Comparison of ENCODE assay signal across 18 cellular contexts in genomic region chr12:53115112-53115890, GRCh38. TPM values are rescaled to one million over a fixed set of nuclear protein-coding genes. Genes with fewer than 3 reads are reported as not detected.
DNase-seq lines count a peak whose midpoint lies in the region; ATAC-seq and TF ChIP-seq lines count a peak whose summit lies in the region.
"Had no signal": no experiment of that assay in that cellular context is flagged by ENCODE, and none has a peak within 500 bp of the region (broad histone marks: within the 10 kb centered on the region; RNA-seq: fewer than 3 reads in every experiment).

No MANE protein-coding gene starts in this region.

- H3K9me3 ChIP-seq in ascending aorta (no peaks in the 10 kb centered on the region), right cardiac atrium (ENCODE audit: control insufficient read depth, low read length) (no peaks in the 10 kb centered on the region), osteoblast (ENCODE audit: low read depth, low read length) (no peaks in the 10 kb centered on the region), MG63 (no peaks in the 10 kb centered on the region)

- no peaks in the 10 kb centered on the region for H3K9me3 Mint-ChIP-seq in naive thymus-derived CD8-positive, alpha-beta T cell
- H3K9me3 Mint-ChIP-seq: activated CD4-positive, alpha-beta T cell treated with anti-CD3 and anti-CD28 coated beads, Interleukin-2, amount 10 ng/mL, durations not matched to agents 7 days and 5 days; activated T-cell treated with anti-CD3 and anti-CD28 coated beads, Interleukin-2, amount 50 U/mL, for 4 hours had no signal

- H3K36me3 ChIP-seq in ascending aorta (no peaks in the 10 kb centered on the region), osteoblast (ENCODE audit: insufficient read depth, low read length) (no peaks in the 10 kb centered on the region), MG63 (no peaks in the 10 kb centered on the region)
- H3K36me3 ChIP-seq: HAP-1 had no signal

- no peak overlapping the region for H3K4me3 Mint-ChIP-seq in naive thymus-derived CD8-positive, alpha-beta T cell
- H3K4me3 Mint-ChIP-seq: activated CD4-positive, alpha-beta T cell treated with anti-CD3 and anti-CD28 coated beads, Interleukin-2, amount 10 ng/mL, durations not matched to agents 7 days and 5 days; activated naive CD8-positive, alpha-beta T cell; activated T-cell treated with anti-CD3 and anti-CD28 coated beads, Interleukin-2, amount 50 U/mL, for 4 hours had no signal

- H3K27me3 ChIP-seq in ascending aorta, result no peaks in the 10 kb centered on the region
- no peaks in the 10 kb centered on the region for H3K27me3 ChIP-seq in right cardiac atrium (ENCODE audit: control insufficient read depth, insufficient read depth)
- no peaks in the 10 kb centered on the region for H3K27me3 ChIP-seq in osteoblast (ENCODE audit: insufficient read depth, low read length)
- H3K27me3 ChIP-seq in MG63, result no peaks in the 10 kb centered on the region

- H3K27ac Mint-ChIP-seq in naive thymus-derived CD8-positive, alpha-beta T cell, result no peak overlapping the region
- H3K27ac Mint-ChIP-seq: activated CD4-positive, alpha-beta T cell treated with anti-CD3 and anti-CD28 coated beads, Interleukin-2, amount 10 ng/mL, durations not matched to agents 7 days and 5 days; activated naive CD8-positive, alpha-beta T cell had no signal

- H3K4me2 ChIP-seq in osteoblast (ENCODE audit: insufficient read depth, low read length), result no peak overlapping the region
- H3K4me2 ChIP-seq: KMS-11 had no signal

- peak overlapping the region; percentile 90 to 95 for H3K27ac ChIP-seq in ascending aorta
- H3K27ac ChIP-seq in right cardiac atrium (ENCODE audit: low read length), result no peak overlapping the region
- H3K27ac ChIP-seq in osteoblast (ENCODE audit: low read depth, low read length), result no peak overlapping the region
- H3K27ac ChIP-seq: KMS-11, SK-N-MC had no signal

- ATAC-seq in right cardiac atrium (peak; percentile 31 to 38), HG02870 (IDR thresholded peaks at IDR 0.05; ENCODE audit: unreplicated experiment) (no peak)
- ATAC-seq in naive thymus-derived CD8-positive, alpha-beta T cell, result no peak
- ATAC-seq: activated T-cell treated with anti-CD3 and anti-CD28 coated beads, Interleukin-2, amount 50 U/mL, for 4 hours; esophagus mucosa had no signal

- H3K4me1 ChIP-seq in ascending aorta (peaks cover 6 to 28% of the 10 kb centered on the region in 2 donors), right cardiac atrium (ENCODE audit: control insufficient read depth, insufficient read depth, low read length) (no peaks in the 10 kb centered on the region), osteoblast (ENCODE audit: insufficient read depth, low read length) (no peaks in the 10 kb centered on the region)
- H3K4me1 ChIP-seq: HAP-1 had no signal

- H2AFZ ChIP-seq in osteoblast (ENCODE audit: low read length), result no peak overlapping the region

- H3K79me2 ChIP-seq in osteoblast (ENCODE audit: insufficient read depth, low read length), result no peaks in the 10 kb centered on the region

- in situ Hi-C loops in GM13977 (cut with MboI; ENCODE audit: low pct_unique_long_range_greater_than_20kb, low sequenced_read_pairs, unreplicated experiment), result no loop called here

- no peaks in the 10 kb centered on the region for H4K20me1 ChIP-seq in osteoblast (ENCODE audit: insufficient read depth, low read length)

- 85% methylated on average over 33 of the region's 33 CpGs for WGBS in right cardiac atrium

- peaks cover 0 to 2% (median 0%) of the 10 kb centered on the region in 4 donors for H3K4me1 Mint-ChIP-seq in naive thymus-derived CD8-positive, alpha-beta T cell
- H3K4me1 Mint-ChIP-seq: activated CD4-positive, alpha-beta T cell treated with anti-CD3 and anti-CD28 coated beads, Interleukin-2, amount 10 ng/mL, durations not matched to agents 7 days and 5 days had no signal

- H3K27me3 Mint-ChIP-seq in naive thymus-derived CD8-positive, alpha-beta T cell, result no peaks in the 10 kb centered on the region
- H3K27me3 Mint-ChIP-seq: activated naive CD8-positive, alpha-beta T cell had no signal

- peaks cover 0 to 6% (median 0%) of the 10 kb centered on the region in 3 donors for H3K36me3 Mint-ChIP-seq in naive thymus-derived CD8-positive, alpha-beta T cell
- H3K36me3 Mint-ChIP-seq: activated naive CD8-positive, alpha-beta T cell had no signal

- TF ChIP-seq CTCF in GM13977 (IDR thresholded peaks at IDR 0.05; ENCODE audit: extremely low read depth, insufficient read depth, missing control alignments), result no peak
- no peak for TF ChIP-seq CTCF in ascending aorta (IDR thresholded peaks at IDR 0.05)
- TF ChIP-seq CTCF in osteoblast (IDR thresholded peaks at IDR 0.05; ENCODE audit: extremely low read depth, low read depth, low read length), result no peak

- POLR2A ChIA-PET in naive thymus-derived CD8-positive, alpha-beta T cell (lab: Charles Lee), result interaction anchor here (1.4 kb wide), 1 partner anchor 66 kb away, joined by 3 read pairs; the partner anchor contains the start of genes CSAD and ZNF740

- intact Hi-C loops in ascending aorta (cut with DNase I), result no loop called here
- intact Hi-C loops in right cardiac atrium (cut with DNase I), result no loop called here

- peak; percentile 30 for DNase-seq in GM13977 (ENCODE audit: low spot score)
- no peak for DNase-seq in ascending aorta (ENCODE audit: low spot score in 2 of 2)
- DNase-seq in right cardiac atrium, result peak in 1 of 3 donors; percentile 52
- peak; percentile 80 for DNase-seq in osteoblast (ENCODE audit: insufficient read length, low spot score, missing footprints)
- DNase-seq in naive thymus-derived CD8-positive, alpha-beta T cell, result no peak
- DNase-seq in MG63, result no peak
- no peak for DNase-seq in superior temporal gyrus (ENCODE audit: extremely low spot score)
- DNase-seq: activated CD4-positive, alpha-beta T cell treated with anti-CD3 and anti-CD28 coated beads, Interleukin-2, amount 10 ng/mL, durations not matched to agents 7 days and 5 days; activated T-cell treated with anti-CD3 and anti-CD28 coated beads, Interleukin-2, amount 50 U/mL, for 4 hours; GDM1; NCI-H1105 treated with DMSO at 0.1 percent for 48 hours; stimulated activated CD4-positive, alpha-beta T cell treated with anti-CD3 and anti-CD28 coated beads, Interleukin-2, amount 100 ng/mL, for 48 hours had no signal

- no peak overlapping the region for H3K4me3 ChIP-seq in ascending aorta
- no peak overlapping the region for H3K4me3 ChIP-seq in right cardiac atrium (ENCODE audit: low read length)
- H3K4me3 ChIP-seq in osteoblast (ENCODE audit: insufficient read depth, low read length), result no peak overlapping the region
- H3K4me3 ChIP-seq in MG63, result no peak overlapping the region
- H3K4me3 ChIP-seq: HAP-1, SK-N-MC had no signal

RNA-seq across cellular contexts. Expression of gene SOAT2, which starts 12.0 kb away (rescaled TPM):
- total RNA-seq in ascending aorta, result not detected
- total RNA-seq in right cardiac atrium, result under 1 TPM in 2 of 4 donors, not detected in 2; 0.17 to 0.18 TPM
- polyA plus RNA-seq in right cardiac atrium, result 0.07 TPM
- total RNA-seq in osteoblast, result not detected in 2 replicates
- total RNA-seq in naive thymus-derived CD8-positive, alpha-beta T cell, result under 1 TPM; 0.42 to 0.80 TPM
- polyA plus RNA-seq in naive thymus-derived CD8-positive, alpha-beta T cell, result under 1 TPM; 0.67 to 0.77 (median 0.71) TPM
- total RNA-seq in MG63 (2014; rRNA removed; shearing (Covaris generic); ENCODE audit: low replicate concordance), result not detected in 2 replicates
- total RNA-seq: esophagus mucosa had no signal

RNA-seq across cellular contexts. Expression of gene IGFBP6, which starts 17.8 kb away (rescaled TPM):
- total RNA-seq in ascending aorta, result 1,664 TPM
- 100 to 1,000 TPM in 3 of 4 donors, 10 to 100 TPM in 1; 49.7 to 178 (median 146) TPM for total RNA-seq in right cardiac atrium
- polyA plus RNA-seq in right cardiac atrium, result 130 TPM
- 431 and 577 TPM in 2 replicates for total RNA-seq in osteoblast
- under 1 TPM in 1 of 2 experiments, not detected in 1; 0.65 TPM for total RNA-seq in naive thymus-derived CD8-positive, alpha-beta T cell
- 10 to 100 TPM in 2 of 3 donors, 1 to 10 TPM in 1; 7.5 to 16.9 (median 16.9) TPM for polyA plus RNA-seq in naive thymus-derived CD8-positive, alpha-beta T cell
- 37.5 and 66.3 TPM in 2 replicates for total RNA-seq in MG63 (2014; rRNA removed; shearing (Covaris generic); ENCODE audit: low replicate concordance)

RNA-seq across cellular contexts. Expression of gene SPRYD3, which starts 36.1 kb away (rescaled TPM):
- total RNA-seq in ascending aorta (48.6 TPM), right cardiac atrium (10 to 100 TPM; 40.8 to 59.6 (median 47.1) TPM), osteoblast (25.6 and 26.8 TPM in 2 replicates)
- 29.4 TPM for polyA plus RNA-seq in right cardiac atrium
- total RNA-seq in naive thymus-derived CD8-positive, alpha-beta T cell, result 10 to 100 TPM; 47.8 to 50.0 TPM
- 10 to 100 TPM; 49.4 to 53.2 (median 51.7) TPM for polyA plus RNA-seq in naive thymus-derived CD8-positive, alpha-beta T cell
- 22.1 and 23.9 TPM in 2 replicates for total RNA-seq in MG63 (2014; rRNA removed; shearing (Covaris generic); ENCODE audit: low replicate concordance)

Comparison
In these comparisons a context has a peak if more than half of its experiments do, and no peak if none do; other contexts are left out.
1. DNase-seq: peak in GM13977 (single experiment) and osteoblast (single experiment); none in ascending aorta (0 of 2), naive thymus-derived CD8-positive, alpha-beta T cell (0 of 10), MG63 (single experiment) and superior temporal gyrus (single experiment).
2. H3K27ac ChIP-seq: peak in ascending aorta (2 of 2); none in right cardiac atrium (single experiment) and osteoblast (single experiment).
3. ATAC-seq: peak in right cardiac atrium (2 of 2); none in naive thymus-derived CD8-positive, alpha-beta T cell (0 of 2) and HG02870 (single experiment).
4. RNA of gene IGFBP6, which starts 17.8 kb away (total RNA-seq): 1,664 TPM in ascending aorta (single experiment), 431 to 577 TPM in osteoblast, 49.7 to 178 TPM in right cardiac atrium and 37.5 to 66.3 TPM in MG63; 0.65 TPM in naive thymus-derived CD8-positive, alpha-beta T cell; every median in the first group is over 10 times any median in the second.